16 cellular contexts compared by ENCODE assay signal in the genomic region with DNA sequence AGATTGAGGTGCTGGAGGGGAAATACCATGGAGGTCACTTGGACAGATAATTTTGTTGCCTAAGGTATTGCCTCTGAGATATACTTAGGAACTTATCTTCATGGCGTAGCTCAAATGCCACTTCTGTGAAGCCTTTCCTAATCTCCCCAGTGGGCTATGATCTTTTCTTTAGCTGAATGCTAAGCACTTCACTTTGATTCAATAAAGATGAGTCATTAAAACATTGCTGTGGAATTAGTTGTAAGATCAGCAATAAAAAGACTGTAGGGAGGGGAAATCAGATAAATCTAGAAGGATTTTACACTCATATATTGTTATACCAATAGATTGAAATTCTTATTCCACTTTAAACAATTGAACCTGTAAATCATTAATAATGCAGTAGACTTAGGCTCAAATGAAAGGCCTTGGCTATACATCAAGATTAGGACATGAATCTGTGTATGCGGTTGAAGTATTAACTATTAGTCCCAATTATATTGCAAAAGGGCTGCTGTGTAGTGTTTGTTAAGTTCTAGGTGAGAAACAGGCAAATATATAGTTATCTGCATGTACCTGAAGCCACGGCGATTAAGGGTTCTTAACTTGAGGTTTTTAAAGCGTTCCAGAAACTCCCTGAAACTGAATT.
"Had no signal": no experiment of that assay in that cellular context is flagged by ENCODE, and none has a peak within 500 bp of the region (broad histone marks: within the 10 kb centered on the region; RNA-seq: fewer than 3 reads in every experiment).

No MANE protein-coding gene starts in this region.

- H3K4me1 Mint-ChIP-seq: natural killer cell had no signal

- H3K9me3 ChIP-seq: adrenal gland, prostate gland, thoracic aorta had no signal

- H3K27me3 Mint-ChIP-seq: activated CD8-positive, alpha-beta T cell treated with anti-CD3 and anti-CD28 coated beads for 36 hours; stimulated activated naive CD8-positive, alpha-beta T cell treated with anti-CD3 and anti-CD28 coated beads, Interleukin-15, Interleukin-2, amounts not matched to agents 100 ng/mL and 50 ng/mL, for 24 hours had no signal

- H3K27ac ChIP-seq: adrenal gland, brain microvascular endothelial cell, prostate gland, thoracic aorta, WERI-Rb-1 had no signal

- DNase-seq: activated CD4-positive, alpha-beta T cell treated with anti-CD3 and anti-CD28 coated beads for 4 hours; activated CD8-positive, alpha-beta memory T cell treated with anti-CD3 and anti-CD28 coated beads, Interleukin-2, amount 50 U/mL, for 4 hours; activated CD8-positive, alpha-beta T cell treated with anti-CD3 and anti-CD28 coated beads for 36 hours; activated naive CD4-positive, alpha-beta T cell treated with anti-CD3 and anti-CD28 coated beads for 36 hours; adrenal gland; brain microvascular endothelial cell; natural killer cell; nucleus accumbens; stimulated activated CD4-positive, alpha-beta T cell treated with anti-CD3 and anti-CD28 coated beads, Interleukin-2, amount 100 ng/mL, for 48 hours; T1000; WERI-Rb-1 had no signal

- ATAC-seq: activated CD8-positive, alpha-beta T cell treated with anti-CD3 and anti-CD28 coated beads for 36 hours; natural killer cell; sciatic nerve had no signal

- H3K4me1 ChIP-seq: prostate gland had no signal

- H3K27ac Mint-ChIP-seq: activated CD8-positive, alpha-beta T cell treated with anti-CD3 and anti-CD28 coated beads for 36 hours; activated naive CD4-positive, alpha-beta T cell treated with anti-CD3 and anti-CD28 coated beads for 36 hours; natural killer cell; stimulated activated naive CD8-positive, alpha-beta T cell treated with anti-CD3 and anti-CD28 coated beads, Interleukin-15, Interleukin-2, amounts not matched to agents 100 ng/mL and 50 ng/mL, for 24 hours had no signal

- H3K9me3 Mint-ChIP-seq: activated CD8-positive, alpha-beta T cell treated with anti-CD3 and anti-CD28 coated beads for 36 hours; activated naive CD4-positive, alpha-beta T cell treated with anti-CD3 and anti-CD28 coated beads for 36 hours; natural killer cell; stimulated activated naive CD8-positive, alpha-beta T cell treated with anti-CD3 and anti-CD28 coated beads, Interleukin-15, Interleukin-2, amounts not matched to agents 100 ng/mL and 50 ng/mL, for 24 hours had no signal

- H3K27me3 ChIP-seq: adrenal gland, brain microvascular endothelial cell had no signal

- H3K4me3 Mint-ChIP-seq: activated CD8-positive, alpha-beta T cell treated with anti-CD3 and anti-CD28 coated beads for 36 hours; activated naive CD4-positive, alpha-beta T cell treated with anti-CD3 and anti-CD28 coated beads for 36 hours; natural killer cell; stimulated activated naive CD8-positive, alpha-beta T cell treated with anti-CD3 and anti-CD28 coated beads, Interleukin-15, Interleukin-2, amounts not matched to agents 100 ng/mL and 50 ng/mL, for 24 hours had no signal

- H3K4me3 ChIP-seq: adrenal gland, lung, prostate gland, thoracic aorta had no signal

- H3K36me3 ChIP-seq: adrenal gland, prostate gland, thoracic aorta had no signal
